18 cellular contexts compared by ENCODE assay signal in the genomic region with DNA sequence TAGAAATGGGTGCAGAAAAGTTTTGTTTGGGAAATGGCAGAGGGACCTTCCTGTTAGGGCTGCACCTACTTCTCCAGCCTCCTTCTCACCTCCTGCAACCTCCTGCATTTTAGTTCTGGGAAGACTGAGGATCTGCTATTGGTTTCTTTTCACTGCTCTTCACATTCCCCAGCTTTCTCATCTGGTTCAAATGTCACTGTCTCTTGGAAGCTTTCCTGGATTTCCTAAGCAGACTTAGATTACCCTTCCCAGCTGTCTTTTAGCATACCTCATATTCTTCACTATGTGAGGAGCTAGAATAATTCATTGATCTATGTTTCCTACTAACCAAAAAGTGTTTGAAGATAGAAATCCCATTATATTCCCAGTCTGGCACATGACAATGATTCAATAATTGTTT.
A peak's percentile ranks its signal among the peaks of the same experiment; 100 is the strongest.
DNase-seq lines count a peak whose midpoint lies in the region; ATAC-seq and TF ChIP-seq lines count a peak whose summit lies in the region.
"Had no signal": no experiment of that assay in that cellular context is flagged by ENCODE, and none has a peak within 500 bp of the region (broad histone marks: within the 10 kb centered on the region; RNA-seq: fewer than 3 reads in every experiment).

No MANE protein-coding gene starts in this region.

- H3K9me3 ChIP-seq in adipocyte (ENCODE audit: control insufficient read depth, low read length) (no peaks in the 10 kb centered on the region), gastrocnemius medialis (no peaks in the 10 kb centered on the region)
- H3K9me3 ChIP-seq: BLaER1, MG63, SJCRH30 had no signal

- H3K27me3 Mint-ChIP-seq in glutamatergic neuron (ENCODE audit: unreplicated experiment) = no peaks in the 10 kb centered on the region
- H3K27me3 Mint-ChIP-seq: CD4-positive, alpha-beta T cell had no signal

- H3K36me3 Mint-ChIP-seq in glutamatergic neuron (ENCODE audit: unreplicated experiment) = peaks cover 5% of the 10 kb centered on the region

- H3K4me1 ChIP-seq in adipocyte (ENCODE audit: control insufficient read depth, insufficient read depth, low read length) (peaks cover 41% of the 10 kb centered on the region), gastrocnemius medialis (peaks cover 31 to 47% of the 10 kb centered on the region in 2 donors)
- H3K4me1 ChIP-seq: BLaER1 had no signal

- intact Hi-C loops in gastrocnemius medialis (cut with DNase I; ENCODE audit: low total_unique reads) = no loop called here

- DNase-seq in HCEC 1CT (peak; percentile 13), adipocyte (ENCODE audit: low read depth) (no peak), foreskin fibroblast (peak; percentile 40 to 71), gastrocnemius medialis (no peak), COLO829 (ENCODE audit: low spot score) (no peak), glutamatergic neuron (no peak)
- DNase-seq in central memory CD4-positive, alpha-beta T cell = no peak
- DNase-seq: CD4-positive, alpha-beta T cell; Kasumi-1; MG63; NCI-H187; NCI-H446; NCI-H526 treated with DMSO at 0.1 percent for 48 hours; OCI-M1; SJCRH30 had no signal

- no peak overlapping the region for H3K4me3 Mint-ChIP-seq in glutamatergic neuron (ENCODE audit: unreplicated experiment)
- H3K4me3 Mint-ChIP-seq: CD4-positive, alpha-beta T cell; GM23338 had no signal

- H3K27ac ChIP-seq in gastrocnemius medialis = peak overlapping the region; percentile 49 to 69 (median 58)
- H3K27ac ChIP-seq: BLaER1, SJCRH30 had no signal

- peaks cover 3% of the 10 kb centered on the region for H3K9me3 Mint-ChIP-seq in glutamatergic neuron (ENCODE audit: unreplicated experiment)
- H3K9me3 Mint-ChIP-seq: CD4-positive, alpha-beta T cell; GM23338 had no signal

- no peak overlapping the region for H3K9ac ChIP-seq in adipocyte (ENCODE audit: low read length)
- H3K9ac ChIP-seq: BLaER1 had no signal

- peaks cover 13% of the 10 kb centered on the region for H3K4me1 Mint-ChIP-seq in glutamatergic neuron (ENCODE audit: low read depth, unreplicated experiment)

- H3K36me3 ChIP-seq in adipocyte (ENCODE audit: control insufficient read depth, insufficient read depth, low read length, severe bottlenecking) (no peaks in the 10 kb centered on the region), gastrocnemius medialis (no peaks in the 10 kb centered on the region)
- H3K36me3 ChIP-seq: BLaER1, MG63, SJCRH30 had no signal

- H3K4me3 ChIP-seq in adipocyte (ENCODE audit: low read length) (peak overlapping the region; percentile 57), foreskin fibroblast (ENCODE audit: low read depth in 1 of 2, low read length in 2 of 2) (no peak overlapping the region), gastrocnemius medialis (peak overlapping the region; percentile 11 to 30 (median 16))
- H3K4me3 ChIP-seq: BLaER1, GM23338, MG63, SJCRH30 had no signal

- no peak overlapping the region for H3K27ac Mint-ChIP-seq in glutamatergic neuron (ENCODE audit: unreplicated experiment)
- H3K27ac Mint-ChIP-seq: CD4-positive, alpha-beta T cell; GM23338 had no signal

- no peak for TF ChIP-seq POLR2A in gastrocnemius medialis (IDR thresholded peaks at IDR 0.05)

- no peak for TF ChIP-seq CTCF in foreskin fibroblast (IDR thresholded peaks at IDR 0.05; ENCODE audit: low read depth, low read length)
- TF ChIP-seq CTCF in gastrocnemius medialis (IDR thresholded peaks at IDR 0.05 in 4 of 5, conservative IDR thresholded peaks at IDR 0.05 in 1 of 5) = no peak
- no peak for TF ChIP-seq CTCF in glutamatergic neuron (IDR thresholded peaks at IDR 0.05; ENCODE audit: partially characterized antibody, unreplicated experiment)

- in situ Hi-C loops in gastrocnemius medialis (cut with MboI; ENCODE audit: low sequenced_read_pairs in 4 of 4) = loop anchor here in 1 of 4 donors (25.0 kb wide), 1 partner anchor 346 kb away; no protein-coding TSS in a partner anchor

- H3K27me3 ChIP-seq in adipocyte (replicated peaks; ENCODE audit: control insufficient read depth, insufficient read depth, low read length) = no peaks in the 10 kb centered on the region
- no peaks in the 10 kb centered on the region for H3K27me3 ChIP-seq in gastrocnemius medialis
- H3K27me3 ChIP-seq: BLaER1, MG63, SJCRH30 had no signal

- peak; percentile 16 to 18 for ATAC-seq in gastrocnemius medialis
- ATAC-seq: GM23338, HCT116 had no signal

Comparison
In these comparisons a context has a peak if more than half of its experiments do, and no peak if none do; other contexts are left out.
1. DNase-seq: peak in HCEC 1CT (single experiment) and foreskin fibroblast (2 of 2); none in adipocyte (single experiment), gastrocnemius medialis (0 of 2), central memory CD4-positive, alpha-beta T cell (single experiment), COLO829 (single experiment) and glutamatergic neuron (single experiment).
2. H3K4me3 ChIP-seq: peak in adipocyte (single experiment) and gastrocnemius medialis (4 of 4); none in foreskin fibroblast (0 of 2).